In genomic region chr20:41587523-41587922, GRCh38 we compare ENCODE assay signal across 18 cellular contexts.
"Had no signal": no experiment of that assay in that cellular context is flagged by ENCODE, and none has a peak within 500 bp of the region (broad histone marks: within the 10 kb centered on the region; RNA-seq: fewer than 3 reads in every experiment).

No MANE protein-coding gene starts in this region.

- H3K4me3 Mint-ChIP-seq: activated B cell treated with CpG ODN at 0.5 μM for 24 hours; activated CD4-positive, alpha-beta T cell treated with anti-CD3 and anti-CD28 coated beads, Interleukin-2, amount 10 ng/mL, durations not matched to agents 24 days and 14 days; activated naive CD4-positive, alpha-beta T cell treated with anti-CD3 and anti-CD28 coated beads, Interleukin-2, amount 10 ng/mL, durations not matched to agents 7 days and 5 days; dendritic cell treated with granulocyte-macrophage colony-stimulating factor and Interleukin-4, amounts not matched to agents 40 ng/mL and 50 ng/mL, for 4 days; effector memory CD8-positive, alpha-beta T cell; T-helper 1 cell treated with Interleukin-12 subunit alpha and Interleukin-12 subunit beta and Interleukin-4 antibody, amounts not matched to agents 30 μg/mL and 1 μg/mL, for 36 hours had no signal

- H3K4me1 ChIP-seq: body of pancreas, parathyroid adenoma, transverse colon had no signal

- ATAC-seq: body of pancreas; effector memory CD8-positive, alpha-beta T cell had no signal

- DNase-seq: activated B cell treated with CpG ODN at 0.5 μM for 24 hours; activated CD4-positive, alpha-beta T cell treated with anti-CD3 and anti-CD28 coated beads, Interleukin-2, amount 10 ng/mL, durations not matched to agents 24 days and 14 days; activated naive CD4-positive, alpha-beta T cell treated with anti-CD3 and anti-CD28 coated beads, Interleukin-2, amount 10 ng/mL, durations not matched to agents 7 days and 5 days; body of pancreas; cerebellar nuclear complex; effector memory CD8-positive, alpha-beta T cell; erythroblast; foreskin melanocyte; mesendoderm; right cardiac atrium; stimulated activated naive CD4-positive, alpha-beta T cell; substantia nigra; transverse colon had no signal

- H3K36me3 ChIP-seq: adrenal gland had no signal

- H3K9ac ChIP-seq: parathyroid adenoma had no signal

- H3K9me3 Mint-ChIP-seq: effector memory CD8-positive, alpha-beta T cell had no signal

- H3K27me3 Mint-ChIP-seq: activated B cell treated with CpG ODN at 0.5 μM for 24 hours; activated CD4-positive, alpha-beta T cell treated with anti-CD3 and anti-CD28 coated beads, Interleukin-2, amount 10 ng/mL, durations not matched to agents 24 days and 14 days; activated naive CD4-positive, alpha-beta T cell treated with anti-CD3 and anti-CD28 coated beads, Interleukin-2, amount 10 ng/mL, durations not matched to agents 7 days and 5 days; dendritic cell treated with granulocyte-macrophage colony-stimulating factor and Interleukin-4, amounts not matched to agents 40 ng/mL and 50 ng/mL, for 4 days; effector memory CD8-positive, alpha-beta T cell had no signal

- H3K4me1 Mint-ChIP-seq: activated CD4-positive, alpha-beta T cell treated with anti-CD3 and anti-CD28 coated beads, Interleukin-2, amount 10 ng/mL, durations not matched to agents 24 days and 14 days; activated naive CD4-positive, alpha-beta T cell treated with anti-CD3 and anti-CD28 coated beads, Interleukin-2, amount 10 ng/mL, durations not matched to agents 7 days and 5 days had no signal

- H3K27ac ChIP-seq: body of pancreas, parathyroid adenoma, transverse colon had no signal

- H3K4me2 ChIP-seq: smooth muscle cell had no signal

- H3K27me3 ChIP-seq: adrenal gland, body of pancreas, transverse colon had no signal

- H3K27ac Mint-ChIP-seq: activated B cell treated with CpG ODN at 0.5 μM for 24 hours; activated CD4-positive, alpha-beta T cell treated with anti-CD3 and anti-CD28 coated beads, Interleukin-2, amount 10 ng/mL, durations not matched to agents 24 days and 14 days; activated naive CD4-positive, alpha-beta T cell treated with anti-CD3 and anti-CD28 coated beads, Interleukin-2, amount 10 ng/mL, durations not matched to agents 7 days and 5 days; dendritic cell treated with granulocyte-macrophage colony-stimulating factor and Interleukin-4, amounts not matched to agents 40 ng/mL and 50 ng/mL, for 4 days; effector memory CD8-positive, alpha-beta T cell; T-helper 1 cell treated with Interleukin-12 subunit alpha and Interleukin-12 subunit beta and Interleukin-4 antibody, amounts not matched to agents 30 μg/mL and 1 μg/mL, for 36 hours had no signal

- H2AFZ ChIP-seq: parathyroid adenoma had no signal

- H3K4me3 ChIP-seq: adrenal gland, body of pancreas, smooth muscle cell, transverse colon had no signal
